16 cellular contexts compared by ENCODE assay signal in genomic region chr6:42697268-42697655, GRCh38. TPM values are rescaled to one million over a fixed set of nuclear protein-coding genes. Genes with fewer than 3 reads are reported as not detected.
"Had no signal": no experiment of that assay in that cellular context is flagged by ENCODE, and none has a peak within 500 bp of the region (broad histone marks: within the 10 kb centered on the region; RNA-seq: fewer than 3 reads in every experiment).

No MANE protein-coding gene starts in this region.

- H3K27ac ChIP-seq: cardiac muscle cell, colonic mucosa, foreskin keratinocyte, heart left ventricle, neural progenitor cell, ovary had no signal

- H3K4me3 Mint-ChIP-seq: activated naive CD4-positive, alpha-beta T cell treated with anti-CD3 and anti-CD28 coated beads, Interleukin-2, amount 10 ng/mL, durations not matched to agents 7 days and 5 days; neural progenitor cell had no signal

- H3K9me3 ChIP-seq: colonic mucosa, heart left ventricle, ovary, SK-N-SH had no signal

- H3K4me3 ChIP-seq: cardiac muscle cell, colonic mucosa, heart left ventricle, lung, neural progenitor cell, ovary had no signal

- H3K27me3 Mint-ChIP-seq: activated naive CD4-positive, alpha-beta T cell treated with anti-CD3 and anti-CD28 coated beads, Interleukin-2, amount 10 ng/mL, durations not matched to agents 7 days and 5 days had no signal

- H3K27ac Mint-ChIP-seq: neural progenitor cell had no signal

- H3K4me1 Mint-ChIP-seq: neural progenitor cell had no signal

- H3K9ac ChIP-seq: neural progenitor cell, SK-N-SH had no signal

- H3K36me3 ChIP-seq: colonic mucosa, neural progenitor cell, ovary had no signal

- H3K4me1 ChIP-seq: colonic mucosa, neural progenitor cell had no signal

- H3K27me3 ChIP-seq: cardiac muscle cell, colonic mucosa, foreskin keratinocyte, heart left ventricle, neural progenitor cell, ovary had no signal

- H2AFZ ChIP-seq: neural progenitor cell had no signal

- H3K4me2 ChIP-seq: neural progenitor cell, SK-N-SH had no signal

- DNase-seq: activated CD4-positive, alpha-beta T cell treated with anti-CD3 and anti-CD28 coated beads for 1 hour; activated CD4-positive, alpha-beta T cell treated with anti-CD3 and anti-CD28 coated beads, Interleukin-2, amount 50 U/mL, for 48 hours; activated naive CD4-positive, alpha-beta T cell treated with anti-CD3 and anti-CD28 coated beads, Interleukin-2, amount 10 ng/mL, durations not matched to agents 7 days and 5 days; effector CD4-positive, alpha-beta T cell; foreskin keratinocyte; heart left ventricle; SK-N-SH; stimulated activated CD4-positive, alpha-beta T cell treated with anti-CD3 and anti-CD28 coated beads, Interleukin-2, amount 100 ng/mL, for 48 hours; stimulated activated naive CD4-positive, alpha-beta T cell treated with Interleukin-2 at 50 U/mL for 16 hours; T-helper 1 cell had no signal

- ATAC-seq: foreskin keratinocyte had no signal

RNA-seq across cellular contexts. Expression of gene PRPH2, which starts 25.1 kb away (rescaled TPM):
- total RNA-seq: astrocyte, foreskin keratinocyte had no signal
- polyA plus RNA-seq: SK-N-SH had no signal
